Comparison of ENCODE assay signal across 8 cellular contexts in the genomic region with DNA sequence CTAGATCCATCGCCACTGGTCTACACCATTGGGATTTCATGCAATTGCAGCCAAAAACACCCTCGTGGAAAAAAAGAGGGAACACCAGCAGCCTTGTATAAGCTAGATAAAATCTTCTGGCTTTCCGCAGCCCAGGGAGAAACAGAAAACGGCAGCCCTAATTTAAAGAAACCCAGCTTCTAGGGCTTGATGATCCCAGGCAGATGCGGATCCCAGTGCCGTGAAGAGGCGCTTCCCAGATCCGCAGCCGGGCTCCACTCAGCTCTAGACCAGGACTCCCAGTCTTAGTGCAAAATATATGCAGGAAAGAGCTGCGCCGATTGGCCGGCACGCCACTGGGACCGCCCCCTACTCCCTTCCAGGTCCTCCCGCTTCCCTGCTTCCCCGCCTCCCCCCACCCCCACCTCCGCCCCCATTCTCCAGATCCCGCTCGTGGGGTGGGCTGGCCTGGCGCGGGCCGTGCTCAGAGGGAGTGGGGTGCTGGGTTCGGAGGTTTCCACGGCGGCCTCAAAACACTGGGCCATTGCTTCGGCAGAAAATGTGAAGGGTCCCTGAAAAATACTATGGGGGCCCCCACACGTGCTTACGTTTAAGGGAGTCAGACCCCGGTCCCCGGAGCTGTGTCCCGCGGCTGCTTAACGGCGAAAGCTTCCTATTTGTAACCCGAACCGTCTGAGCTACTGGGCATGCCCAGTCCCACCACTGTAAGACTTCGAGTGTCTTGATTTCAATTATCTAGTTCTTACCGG.
DNase-seq lines count a peak whose midpoint lies in the region; ATAC-seq and TF ChIP-seq lines count a peak whose summit lies in the region.

No MANE protein-coding gene starts in this region.

- H3K27me3 ChIP-seq in Caco-2 (replicated peaks; ENCODE audit: control insufficient read depth, insufficient read depth, low read length) (no peaks in the 10 kb centered on the region), Karpas-422 (ENCODE audit: low read length) (no peaks in the 10 kb centered on the region), Peyer's patch (no peaks in the 10 kb centered on the region), mucosa of stomach (ENCODE audit: control insufficient read depth, insufficient read depth, low read length) (no peaks in the 10 kb centered on the region)

- H3K36me3 Mint-ChIP-seq in Caco-2 (ENCODE audit: insufficient read depth, unreplicated experiment), result peaks cover 51% of the 10 kb centered on the region

- peak; percentile 98 to 99 for TF ChIP-seq POLR2A in Peyer's patch (IDR thresholded peaks at IDR 0.05)

- H3K4me3 Mint-ChIP-seq in Caco-2 (ENCODE audit: unreplicated experiment), result peak overlapping the region; percentile 93

- peaks cover 35% of the 10 kb centered on the region for H3K4me1 Mint-ChIP-seq in Caco-2 (ENCODE audit: low read depth, unreplicated experiment)

- no peak for TF ChIP-seq CTCF in Caco-2 (IDR thresholded peaks at IDR 0.05; ENCODE audit: insufficient read depth in 1 of 2, low read depth in 1 of 2, low read length in 1 of 2, severe bottlenecking in 1 of 2, unreplicated experiment in 1 of 2)
- TF ChIP-seq CTCF in Peyer's patch (IDR thresholded peaks at IDR 0.05), result peak in 1 of 6 experiments; percentile 12
- no peak for TF ChIP-seq CTCF in fibroblast of mammary gland (conservative IDR thresholded peaks at IDR 0.05; ENCODE audit: control insufficient read depth, insufficient read depth, low read depth, low read length)

- no peaks in the 10 kb centered on the region for H3K27me3 Mint-ChIP-seq in Caco-2 (ENCODE audit: insufficient read depth, unreplicated experiment)

- H3K9me3 ChIP-seq in Caco-2, result no peaks in the 10 kb centered on the region
- no peaks in the 10 kb centered on the region for H3K9me3 ChIP-seq in Karpas-422 (ENCODE audit: low read length)
- H3K9me3 ChIP-seq in Peyer's patch, result no peaks in the 10 kb centered on the region
- H3K9me3 ChIP-seq in mucosa of stomach (ENCODE audit: control insufficient read depth, low read length), result no peaks in the 10 kb centered on the region

- no peak for ATAC-seq in GM21786 (IDR thresholded peaks at IDR 0.05; ENCODE audit: unreplicated experiment)

- no peaks in the 10 kb centered on the region for H3K9me2 ChIP-seq in Karpas-422 (replicated peaks; ENCODE audit: insufficient read depth, low read length)

- H3K4me3 ChIP-seq in Caco-2 (ENCODE audit: low read depth, low read length) (peak overlapping the region; percentile 91), Karpas-422 (ENCODE audit: low read length) (peak overlapping the region; percentile 73), Peyer's patch (peak overlapping the region; percentile 47 to 82 (median 59)), fibroblast of mammary gland (ENCODE audit: control insufficient read depth, low read depth, low read length) (peak overlapping the region; percentile 88), mucosa of stomach (ENCODE audit: low read length) (peak overlapping the region; percentile 94)

- CTCF ChIA-PET in Caco-2 (lab: Charles Lee), result interaction anchor here (0.6 to 1.9 kb wide), 15 partner anchors 33 to 534 kb away, joined by 3 to 11 read pairs (median 4); no protein-coding TSS in a partner anchor

- H3K9me3 Mint-ChIP-seq in Caco-2 (ENCODE audit: unreplicated experiment), result no peaks in the 10 kb centered on the region

- BruUV-seq in Caco-2 (replicated peaks; lab: Mats Ljungman, UMichigan), result no TSS peak

- H3K9ac ChIP-seq in Karpas-422 (ENCODE audit: low read length), result peak overlapping the region; percentile 74
- peak overlapping the region; percentile 99 for H3K9ac ChIP-seq in mucosa of stomach (ENCODE audit: low read length)

- H3K4me2 ChIP-seq in Karpas-422 (ENCODE audit: low read depth, low read length, poor library complexity, severe bottlenecking), result peak overlapping the region; percentile 79

- H3K79me2 ChIP-seq in Karpas-422 (ENCODE audit: low read length), result no peaks in the 10 kb centered on the region

- intact Hi-C loops in Caco-2 (cut with micrococcal nuclease; ENCODE audit: unreplicated experiment), result loop anchor here (1.0 to 5.0 kb wide), 6 partner anchors 49 to 531 kb away; no protein-coding TSS in a partner anchor

- H3K27ac ChIP-seq in Karpas-422 (ENCODE audit: low read length) (0 out of 2 replicates have a peak overlapping the region, but pooled peaks have one; percentile 50), Peyer's patch (peak overlapping the region; percentile 73 to 96 (median 86))

- H3K27ac Mint-ChIP-seq in Caco-2 (ENCODE audit: unreplicated experiment), result peak overlapping the region; percentile 98

- 0 out of 2 replicates have a peak, but pooled peaks cover 4% of the 10 kb centered on the region for H4K20me1 ChIP-seq in Karpas-422 (ENCODE audit: insufficient read depth, low read depth, low read length)

- peak; percentile 97 to 98 for DNase-seq in Caco-2
- DNase-seq in Karpas-422, result peak; percentile 86
- DNase-seq in Peyer's patch, result peak; percentile 72 to 96 (median 96)
- peak; percentile 83 for DNase-seq in activated effector memory CD4-positive, alpha-beta T cell treated with anti-CD3 and anti-CD28 coated beads, Interleukin-2, amount 50 U/mL, for 16 hours
- peak; percentile 93 for DNase-seq in fibroblast of mammary gland (ENCODE audit: low read depth)
- peak; percentile 26 for DNase-seq in stimulated activated naive CD4-positive, alpha-beta T cell treated with Interleukin-2 at 50 U/mL for 16 hours (lab: John Stamatoyannopoulos, UW)

- peaks cover 6% of the 10 kb centered on the region for H3K36me3 ChIP-seq in Caco-2 (ENCODE audit: control insufficient read depth, insufficient read depth, low read length)
- peaks cover 9% of the 10 kb centered on the region for H3K36me3 ChIP-seq in Karpas-422 (ENCODE audit: insufficient read depth, low read length)
- H3K36me3 ChIP-seq in Peyer's patch, result peaks cover 0 to 22% (median 0%) of the 10 kb centered on the region in 3 donors
- H3K36me3 ChIP-seq in mucosa of stomach (ENCODE audit: control insufficient read depth, insufficient read depth, low read length), result peaks cover 11% of the 10 kb centered on the region

- peak overlapping the region; percentile 28; the same call in 1 of the 2 replicates for H2AFZ ChIP-seq in Karpas-422 (ENCODE audit: low read length)

- POLR2A ChIA-PET in Caco-2 (lab: Charles Lee), result interaction anchor here (0.5 to 2.2 kb wide), 38 partner anchors 12 to 816 kb away, joined by 3 to 44 read pairs (median 6); a partner anchor contains a TSS

- H3K4me1 ChIP-seq in Caco-2, result peaks cover 36% of the 10 kb centered on the region
- H3K4me1 ChIP-seq in Karpas-422 (ENCODE audit: low read length), result peaks cover 29% of the 10 kb centered on the region
- H3K4me1 ChIP-seq in Peyer's patch, result peaks cover 0 to 24% (median 3%) of the 10 kb centered on the region in 4 donors
- peaks cover 13% of the 10 kb centered on the region for H3K4me1 ChIP-seq in mucosa of stomach (ENCODE audit: control insufficient read depth, insufficient read depth, low read length)

Comparison
In these comparisons a context has a peak if more than half of its experiments do, and no peak if none do; other contexts are left out.
1. DNase-seq: peak in every context shown above with its lines; median percentile 98 in Caco-2; 96 in Peyer's patch; 93 in fibroblast of mammary gland; 86 in Karpas-422; 83 in activated effector memory CD4-positive, alpha-beta T cell treated with anti-CD3 and anti-CD28 coated beads, Interleukin-2, amount 50 U/mL, for 16 hours; 26 in stimulated activated naive CD4-positive, alpha-beta T cell treated with Interleukin-2 at 50 U/mL for 16 hours.